Comparison of ENCODE assay signal across 28 cellular contexts in genomic region chr5:114174131-114174530, GRCh38.
"Had no signal": no experiment of that assay in that cellular context is flagged by ENCODE, and none has a peak within 500 bp of the region (broad histone marks: within the 10 kb centered on the region; RNA-seq: fewer than 3 reads in every experiment).

No MANE protein-coding gene starts in this region.

- H3K27me3 ChIP-seq: MG63, Peyer's patch had no signal

- H3K9me3 ChIP-seq: Peyer's patch had no signal

- H3K4me1 ChIP-seq: Peyer's patch had no signal

- DNase-seq: activated CD4-positive, alpha-beta T cell treated with anti-CD3 and anti-CD28 coated beads, Interleukin-2, amount 10 ng/mL, durations not matched to agents 24 days and 14 days; activated CD4-positive, alpha-beta T cell treated with anti-CD3 and anti-CD28 coated beads, Interleukin-2, amount 50 U/mL, for 4 hours; activated CD8-positive, alpha-beta T cell treated with anti-CD3 and anti-CD28 coated beads for 36 hours; activated gamma-delta T cell; activated naive CD4-positive, alpha-beta T cell treated with Interleukin-2 at 50 U/mL for 16 hours; activated naive CD8-positive, alpha-beta T cell treated with anti-CD3 and anti-CD28 coated beads, Interleukin-2, amount 10 ng/mL, durations not matched to agents 7 days and 5 days; activated T-cell treated with anti-CD3 and anti-CD28 coated beads, Interleukin-2, amount 50 U/mL, for 24 hours; central memory CD4-positive, alpha-beta T cell; Kasumi-1; KG1; MG63; NCI-H1048; NCI-H1105 treated with DMSO at 0.1 percent for 48 hours; NCI-H1436; NCI-H1694; NCI-H1930; NCI-H2081 treated with DMSO at 0.1 percent for 48 hours; NCI-H524 treated with DMSO at 0.1 percent for 48 hours; Peyer's patch; RPMI8226; SIG-M5; T1000 had no signal

- H3K4me3 ChIP-seq: MG63, Peyer's patch, SK-N-MC had no signal

- H3K27me3 Mint-ChIP-seq: activated CD4-positive, alpha-beta T cell treated with anti-CD3 and anti-CD28 coated beads, Interleukin-2, amount 10 ng/mL, durations not matched to agents 24 days and 14 days; activated CD8-positive, alpha-beta T cell treated with anti-CD3 and anti-CD28 coated beads for 36 hours; activated naive CD4-positive, alpha-beta T cell treated with anti-CD3 and anti-CD28 coated beads, Interleukin-2, amount 50 U/mL, for 24 hours; activated naive CD8-positive, alpha-beta T cell treated with anti-CD3 and anti-CD28 coated beads, Interleukin-2, amount 10 ng/mL, durations not matched to agents 7 days and 5 days; activated T-cell treated with anti-CD3 and anti-CD28 coated beads, Interleukin-2, amount 50 U/mL, for 24 hours; brain had no signal

- H3K4me3 Mint-ChIP-seq: activated CD4-positive, alpha-beta T cell treated with anti-CD3 and anti-CD28 coated beads, Interleukin-2, amount 10 ng/mL, durations not matched to agents 24 days and 14 days; activated CD8-positive, alpha-beta T cell treated with anti-CD3 and anti-CD28 coated beads for 36 hours; activated naive CD4-positive, alpha-beta T cell treated with anti-CD3 and anti-CD28 coated beads, Interleukin-2, amount 50 U/mL, for 24 hours; activated naive CD8-positive, alpha-beta T cell treated with anti-CD3 and anti-CD28 coated beads, Interleukin-2, amount 10 ng/mL, durations not matched to agents 7 days and 5 days; activated T-cell treated with anti-CD3 and anti-CD28 coated beads, Interleukin-2, amount 50 U/mL, for 24 hours; brain had no signal

- FAIRE-seq: astrocyte had no signal

- H3K36me3 ChIP-seq: MG63, Peyer's patch had no signal

- H3K9me3 Mint-ChIP-seq: activated CD4-positive, alpha-beta T cell treated with anti-CD3 and anti-CD28 coated beads, Interleukin-2, amount 10 ng/mL, durations not matched to agents 24 days and 14 days had no signal

- H3K27ac ChIP-seq: Peyer's patch, SK-N-MC had no signal

- H3K4me1 Mint-ChIP-seq: activated CD4-positive, alpha-beta T cell treated with anti-CD3 and anti-CD28 coated beads, Interleukin-2, amount 10 ng/mL, durations not matched to agents 24 days and 14 days; activated naive CD4-positive, alpha-beta T cell treated with anti-CD3 and anti-CD28 coated beads, Interleukin-2, amount 50 U/mL, for 24 hours; activated naive CD8-positive, alpha-beta T cell treated with anti-CD3 and anti-CD28 coated beads, Interleukin-2, amount 10 ng/mL, durations not matched to agents 7 days and 5 days had no signal

- ATAC-seq: activated CD8-positive, alpha-beta T cell treated with anti-CD3 and anti-CD28 coated beads for 36 hours; Right ventricle myocardium inferior had no signal

- H3K27ac Mint-ChIP-seq: activated CD4-positive, alpha-beta T cell treated with anti-CD3 and anti-CD28 coated beads, Interleukin-2, amount 10 ng/mL, durations not matched to agents 24 days and 14 days; activated CD8-positive, alpha-beta T cell treated with anti-CD3 and anti-CD28 coated beads for 36 hours; activated naive CD4-positive, alpha-beta T cell treated with anti-CD3 and anti-CD28 coated beads, Interleukin-2, amount 50 U/mL, for 24 hours; activated naive CD8-positive, alpha-beta T cell treated with anti-CD3 and anti-CD28 coated beads, Interleukin-2, amount 10 ng/mL, durations not matched to agents 7 days and 5 days; activated T-cell treated with anti-CD3 and anti-CD28 coated beads, Interleukin-2, amount 50 U/mL, for 24 hours; activated T-helper 2 cell treated with anti-CD3 and anti-CD28 coated beads, Interferon-gamma antibody, Interleukin-2, Interleukin-4, amounts not matched to agents 10 μg/mL and 5 μg/mL and 100 μg/mL, durations not matched to agents 14 hours and 24 hours and 36 hours; brain had no signal

- H3K36me3 Mint-ChIP-seq: activated naive CD4-positive, alpha-beta T cell treated with anti-CD3 and anti-CD28 coated beads, Interleukin-2, amount 50 U/mL, for 24 hours; activated naive CD8-positive, alpha-beta T cell treated with anti-CD3 and anti-CD28 coated beads, Interleukin-2, amount 10 ng/mL, durations not matched to agents 7 days and 5 days; brain had no signal
